14 cellular contexts compared by ENCODE assay signal in the genomic region with DNA sequence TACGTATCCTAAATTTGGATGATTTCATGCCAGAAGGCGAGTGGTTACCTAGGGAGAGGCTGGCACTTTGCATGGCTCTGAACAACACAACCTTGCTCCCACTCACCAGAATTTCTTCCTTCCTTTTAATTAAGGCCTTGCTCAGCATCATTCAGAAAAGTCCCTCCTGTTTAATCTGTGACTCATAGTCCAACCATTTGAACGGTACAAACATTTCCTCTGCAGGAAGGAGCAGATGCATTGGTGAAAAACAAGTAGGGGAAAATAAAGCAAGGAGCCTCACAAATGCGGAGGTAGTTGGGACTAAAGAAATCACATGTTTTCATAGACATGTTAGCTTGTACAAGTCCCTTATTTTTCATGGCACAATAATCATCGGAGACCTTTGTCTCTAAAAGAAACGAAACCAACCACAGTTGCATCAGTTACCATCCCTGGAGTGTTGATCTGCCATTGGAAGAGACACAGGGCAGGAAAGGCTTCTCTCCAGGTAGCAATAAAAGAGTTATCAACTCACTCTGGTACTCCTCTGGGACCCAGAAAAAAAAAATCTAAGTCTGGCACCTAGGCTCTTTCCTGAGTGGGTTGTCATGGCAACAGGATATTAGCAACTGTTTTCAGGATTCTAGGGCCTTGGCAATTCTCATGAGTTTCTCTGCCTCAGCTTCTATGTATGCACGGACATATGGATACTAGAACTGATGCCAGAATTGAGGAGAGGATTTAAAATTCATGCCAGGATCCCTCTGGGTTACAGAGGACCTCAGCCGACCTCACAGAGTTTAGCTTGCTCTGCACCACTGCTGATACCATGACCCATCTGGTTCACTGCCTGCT.
DNase-seq lines count a peak whose midpoint lies in the region; ATAC-seq, FAIRE-seq and TF ChIP-seq lines count a peak whose summit lies in the region.
"Had no signal": no experiment of that assay in that cellular context is flagged by ENCODE, and none has a peak within 500 bp of the region (broad histone marks: within the 10 kb centered on the region; RNA-seq: fewer than 3 reads in every experiment).

No MANE protein-coding gene starts in this region.

- no peak for TF ChIP-seq RAD21 in HepG2 (CRISPR knock-in tag; IDR thresholded peaks at IDR 0.05)

- no peaks in the 10 kb centered on the region for H4K20me1 ChIP-seq in HepG2 (ENCODE audit: insufficient read depth, low read length)
- H4K20me1 ChIP-seq in GM23248 (ENCODE audit: insufficient read depth), result no peaks in the 10 kb centered on the region

- H3K4me2 ChIP-seq in HepG2 (ENCODE audit: low read depth, low read length) (no peak overlapping the region), GM23248 (ENCODE audit: unreplicated experiment) (no peak overlapping the region)
- H3K4me2 ChIP-seq: hepatocyte had no signal

- no peak overlapping the region for H3K9ac ChIP-seq in HepG2 (ENCODE audit: insufficient read depth, low read depth, low read length)
- H3K9ac ChIP-seq in GM23248, result no peak overlapping the region

- FAIRE-seq in HepG2 (lab: Jason Lieb, UNC) (no peak), GM12891 (lab: Jason Lieb, UNC) (no peak)
- FAIRE-seq: endometrium had no signal

- TF ChIP-seq CTCF in right lobe of liver (IDR thresholded peaks at IDR 0.05), result no peak
- no peak for TF ChIP-seq CTCF in HepG2 (CRISPR knock-in tag; IDR thresholded peaks at IDR 0.05)
- TF ChIP-seq CTCF in astrocyte of the spinal cord (IDR thresholded peaks at IDR 0.05; ENCODE audit: low read depth, low read length), result no peak
- no peak for TF ChIP-seq CTCF in kidney epithelial cell (IDR thresholded peaks at IDR 0.05; ENCODE audit: insufficient read depth, low read length, poor library complexity, severe bottlenecking)

- H3K4me3 ChIP-seq in right lobe of liver, result no peak overlapping the region
- H3K4me3 ChIP-seq in HepG2 (replicated peaks in 1 of 3; ENCODE audit: insufficient read depth in 1 of 3, low read depth in 2 of 3, low read length in 3 of 3), result no peak overlapping the region
- H3K4me3 ChIP-seq in astrocyte of the spinal cord (ENCODE audit: low read depth, low read length), result no peak overlapping the region
- H3K4me3 ChIP-seq in kidney epithelial cell (ENCODE audit: low read depth, low read length), result no peak overlapping the region
- no peak overlapping the region for H3K4me3 ChIP-seq in aorta (ENCODE audit: low read length in 2 of 2)
- no peak overlapping the region for H3K4me3 ChIP-seq in GM23248
- H3K4me3 ChIP-seq: hepatocyte had no signal

- no peak overlapping the region for H3K27ac ChIP-seq in right lobe of liver
- no peak overlapping the region for H3K27ac ChIP-seq in HepG2 (ENCODE audit: extremely low read length, insufficient read depth, low read length)
- H3K27ac ChIP-seq in aorta (ENCODE audit: low read depth in 1 of 2, low read length in 2 of 2), result peak overlapping the region in 1 of 2 donors; percentile 67
- H3K27ac ChIP-seq in GM23248, result no peak overlapping the region
- H3K27ac ChIP-seq: hepatocyte, HL-60 had no signal

- H3K9me2 ChIP-seq in GM23248 (ENCODE audit: insufficient read depth), result no peaks in the 10 kb centered on the region

- H3K36me3 ChIP-seq in right lobe of liver, result no peaks in the 10 kb centered on the region
- H3K36me3 ChIP-seq in HepG2 (replicated peaks in 1 of 2; ENCODE audit: control insufficient read depth in 1 of 2, insufficient read depth in 2 of 2, low read length in 2 of 2), result no peaks in the 10 kb centered on the region
- H3K36me3 ChIP-seq in kidney epithelial cell (ENCODE audit: control insufficient read depth, insufficient read depth, low read length), result no peaks in the 10 kb centered on the region
- H3K36me3 ChIP-seq in aorta (ENCODE audit: control insufficient read depth in 1 of 2, insufficient read depth in 2 of 2, low read length in 1 of 2), result no peaks in the 10 kb centered on the region
- H3K36me3 ChIP-seq in GM23248 (ENCODE audit: low read depth), result no peaks in the 10 kb centered on the region

- H3K4me1 ChIP-seq in right lobe of liver (no peaks in the 10 kb centered on the region), HepG2 (ENCODE audit: insufficient read depth, low read length) (no peaks in the 10 kb centered on the region), aorta (ENCODE audit: control insufficient read depth in 1 of 2, insufficient read depth in 2 of 2, low read length in 2 of 2) (peaks cover 0 to 6% of the 10 kb centered on the region in 2 donors), GM23248 (ENCODE audit: insufficient read depth) (no peaks in the 10 kb centered on the region)

- 66% methylated on average over 7 of the region's 8 CpGs for WGBS in right lobe of liver (ENCODE audit: insufficient coverage, low coverage, low lambda C conversion rate, missing lambda C conversion rate)
- 7% methylated on average over 8 of the region's 8 CpGs for WGBS in HepG2 (ENCODE audit: low lambda C conversion rate)
- 44 to 50% methylated on average over 8 of the region's 8 CpGs for WGBS in aorta, 2 donors
- 22% methylated on average over 8 of the region's 8 CpGs for WGBS in GM23248 (ENCODE audit: low coverage in 1 of 2, low lambda C conversion rate in 2 of 2, missing lambda C conversion rate in 2 of 2), 2 experiments

- H3F3A ChIP-seq in GM23248 (ENCODE audit: insufficient read depth), result no peaks in the 10 kb centered on the region

- no peaks in the 10 kb centered on the region for H3K9me3 ChIP-seq in right lobe of liver
- H3K9me3 ChIP-seq in HepG2 (ENCODE audit: low read length), result peaks cover 55% of the 10 kb centered on the region
- no peaks in the 10 kb centered on the region for H3K9me3 ChIP-seq in aorta (ENCODE audit: control insufficient read depth, low read length)
- no peaks in the 10 kb centered on the region for H3K9me3 ChIP-seq in GM23248 (ENCODE audit: low read depth)

- no peak for TF ChIP-seq EP300 in HepG2 (IDR thresholded peaks at IDR 0.05; ENCODE audit: low read depth in 2 of 2, low read length in 2 of 2)
- no peak for TF ChIP-seq EP300 in HepG2 (CRISPR knock-in tag; IDR thresholded peaks at IDR 0.05; ENCODE audit: borderline replicate concordance)

- DNase-seq in right lobe of liver (no peak), HepG2 (ENCODE audit: low spot score) (no peak), astrocyte of the spinal cord (ENCODE audit: low read depth, low spot score) (peak; percentile 72), kidney epithelial cell (ENCODE audit: low read depth) (peak; percentile 48), aorta (no peak), GM23248 (no peak), GM12891 (ENCODE audit: insufficient read length, low spot score) (no peak)
- DNase-seq: activated naive CD8-positive, alpha-beta T cell treated with anti-CD3 and anti-CD28 coated beads, Interleukin-2, amount 10 ng/mL, durations not matched to agents 7 days and 5 days; midbrain; trophoblast cell had no signal

- CTCF ChIA-PET in HepG2 (lab: Yijun Ruan, JAX; ENCODE audit: low intra/inter-chr PET ratio, low total read pairs), result no interaction called here

- ATAC-seq in right lobe of liver (peak in 3 of 4 donors; percentile 14 to 68 (median 54)), HepG2 (no peak), aorta (ENCODE audit: low FRiP score) (peak; percentile 7), GM21786 (IDR thresholded peaks at IDR 0.05; ENCODE audit: unreplicated experiment) (no peak)

- no peak overlapping the region for H2AFZ ChIP-seq in HepG2 (ENCODE audit: low read length)
- H2AFZ ChIP-seq in GM23248, result no peak overlapping the region
- H2AFZ ChIP-seq: hepatocyte had no signal

- no peaks in the 10 kb centered on the region for H3K79me2 ChIP-seq in HepG2 (ENCODE audit: insufficient read depth, low read length)
- no peaks in the 10 kb centered on the region for H3K79me2 ChIP-seq in GM23248 (ENCODE audit: insufficient read depth)
- H3K79me2 ChIP-seq: hepatocyte had no signal

- intact Hi-C loops in right lobe of liver (cut with DNase I), result no loop called here
- intact Hi-C loops in HepG2 (cut with micrococcal nuclease; ENCODE audit: unreplicated experiment), result no loop called here
- intact Hi-C loops in aorta (cut with DNase I), result no loop called here

- no TSS peak for BruUV-seq in HepG2 (replicated peaks; lab: Mats Ljungman, UMichigan)

- in situ Hi-C loops in HepG2 (cut with HindIII; ENCODE audit: extremely low pct_ligation_motif_present, low pct_unique_long_range_greater_than_20kb), result no loop called here
- in situ Hi-C loops in astrocyte of the spinal cord (cut with HindIII; ENCODE audit: low sequenced_read_pairs), result no loop called here
- in situ Hi-C loops in GM23248 (cut with MboI), result no loop called here

- H3K27me3 ChIP-seq in right lobe of liver, result no peaks in the 10 kb centered on the region
- H3K27me3 ChIP-seq in HepG2 (ENCODE audit: control insufficient read depth in 1 of 2, insufficient read depth in 2 of 2, low read length in 2 of 2), result no peaks in the 10 kb centered on the region
- H3K27me3 ChIP-seq in kidney epithelial cell (ENCODE audit: control insufficient read depth, insufficient read depth, low read length), result no peaks in the 10 kb centered on the region
- H3K27me3 ChIP-seq in aorta (ENCODE audit: control insufficient read depth in 1 of 2, insufficient read depth in 2 of 2, low read length in 1 of 2), result no peaks in the 10 kb centered on the region
- no peaks in the 10 kb centered on the region for H3K27me3 ChIP-seq in GM23248 (replicated peaks; ENCODE audit: insufficient read depth)
- H3K27me3 ChIP-seq: hepatocyte had no signal

- no peak for TF ChIP-seq POLR2A in right lobe of liver (IDR thresholded peaks at IDR 0.05)
- TF ChIP-seq POLR2A in HepG2 (IDR thresholded peaks at IDR 0.05; ENCODE audit: insufficient read depth in 1 of 2, low read depth in 2 of 2, low read length in 2 of 2), result no peak
- no peak for TF ChIP-seq POLR2A in GM12891 (IDR thresholded peaks at IDR 0.05; ENCODE audit: low read depth, low read length)

- POLR2A ChIA-PET in HepG2 (lab: Yijun Ruan, JAX), result no interaction called here

TF ChIP-seq in HepG2, 621 proteins besides CTCF, POLR2A, EP300 and RAD21 (continues in another document):
- TF ChIP-seq ZSCAN25 (CRISPR knock-in tag; IDR thresholded peaks at IDR 0.05) (no peak), MAFK (conservative IDR thresholded peaks at IDR 0.05 in 1 of 2, IDR thresholded peaks at IDR 0.05 in 1 of 2; ENCODE audit: low read length in 2 of 2) (no peak), CENPX (CRISPR knock-in tag; IDR thresholded peaks at IDR 0.05) (no peak)

TF ChIP-seq in GM12891, 5 proteins besides CTCF, POLR2A, EP300 and RAD21:
- TF ChIP-seq POU2F2 (IDR thresholded peaks at IDR 0.05; ENCODE audit: low read depth, low read length) (no peak), SPI1 (IDR thresholded peaks at IDR 0.05; ENCODE audit: low read depth, low read length) (no peak), PAX5 (IDR thresholded peaks at IDR 0.05; ENCODE audit: insufficient read depth, low read length, severe bottlenecking) (no peak), POLR2AphosphoS5 (IDR thresholded peaks at IDR 0.05; ENCODE audit: low read depth, low read length) (no peak), TAF1 (IDR thresholded peaks at IDR 0.05; ENCODE audit: low read depth, low read length) (no peak)

Comparison
In these comparisons a context has a peak if more than half of its experiments do, and no peak if none do; other contexts are left out.
1. ATAC-seq: peak in right lobe of liver (3 of 4) and aorta (single experiment); none in HepG2 (single experiment) and GM21786 (single experiment).
2. DNase-seq: peak in astrocyte of the spinal cord (single experiment) and kidney epithelial cell (single experiment); none in right lobe of liver (0 of 3), HepG2 (single experiment), aorta (0 of 2), GM23248 (single experiment) and GM12891 (single experiment).